ENCODE assay signal across 8 cellular contexts in the genomic region with DNA sequence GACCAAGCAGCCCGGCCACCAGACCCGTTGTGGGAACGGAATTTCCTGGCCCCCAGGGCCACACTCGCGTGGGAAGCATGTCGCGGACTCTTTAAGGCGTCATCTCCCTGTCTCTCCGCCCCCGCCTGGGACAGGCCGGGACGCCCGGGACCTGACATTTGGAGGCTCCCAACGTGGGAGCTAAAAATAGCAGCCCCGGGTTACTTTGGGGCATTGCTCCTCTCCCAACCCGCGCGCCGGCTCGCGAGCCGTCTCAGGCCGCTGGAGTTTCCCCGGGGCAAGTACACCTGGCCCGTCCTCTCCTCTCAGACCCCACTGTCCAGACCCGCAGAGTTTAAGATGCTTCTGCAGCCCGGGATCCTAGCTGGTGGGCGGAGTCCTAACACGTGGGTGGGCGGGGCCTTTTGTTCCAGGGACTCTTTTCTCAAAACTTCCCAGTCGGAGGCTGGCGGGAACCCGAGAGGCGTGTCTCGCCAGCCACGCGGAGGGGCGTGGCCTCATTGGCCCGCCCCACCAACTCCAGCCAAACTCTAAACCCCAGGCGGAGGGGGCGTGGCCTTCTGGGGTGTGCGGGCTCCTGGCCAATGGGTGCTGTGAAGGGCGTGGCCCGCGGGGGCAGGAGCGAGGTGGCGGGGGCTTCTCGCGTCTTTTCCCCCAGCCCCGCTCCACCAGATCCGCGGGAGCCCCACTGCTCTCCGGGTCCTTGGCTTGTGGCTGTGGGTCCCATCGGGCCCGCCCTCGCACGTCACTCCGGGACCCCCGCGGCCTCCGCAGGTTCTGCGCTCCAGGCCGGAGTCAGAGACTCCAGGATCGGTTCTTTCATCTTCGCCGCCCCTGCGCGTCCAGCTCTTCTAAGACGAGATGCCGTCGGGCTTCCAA. TPM values are rescaled to one million over a fixed set of nuclear protein-coding genes. Genes with fewer than 3 reads are reported as not detected.
DNase-seq lines count a peak whose midpoint lies in the region; ATAC-seq and TF ChIP-seq lines count a peak whose summit lies in the region.

A gene (plus strand): TSS at position 645 of the 879 bp plus-strand sequence. CDS start 217 bp downstream, at position 862.

- peaks cover 10% of the 10 kb centered on the region for H3K4me1 ChIP-seq in PC-3 (ENCODE audit: insufficient read depth, low read length)
- H3K4me1 ChIP-seq in mucosa of rectum (ENCODE audit: control insufficient read depth in 2 of 2, insufficient read depth in 2 of 2, low read length in 2 of 2), result peaks cover 28 to 35% of the 10 kb centered on the region in 2 donors

- H3K4me3 ChIP-seq in PC-3 (ENCODE audit: low read length) (peak within 1 kb of the TSS; percentile 71), mucosa of rectum (ENCODE audit: low read length in 2 of 2) (peak within 1 kb of the TSS; percentile 62 to 75)

- peak within 1 kb of the TSS; percentile 89 for H2AFZ ChIP-seq in PC-3 (ENCODE audit: low read length)

- H3K9ac ChIP-seq in PC-3 (ENCODE audit: low read length) (peak within 1 kb of the TSS; percentile 64), mucosa of rectum (ENCODE audit: low read depth in 1 of 2, low read length in 2 of 2) (peak within 1 kb of the TSS; percentile 70)

- H3K27ac ChIP-seq in PC-3 (ENCODE audit: low read length), result peak within 1 kb of the TSS; percentile 50
- H3K27ac ChIP-seq in mucosa of rectum (ENCODE audit: low read depth in 2 of 2, low read length in 2 of 2), result peak within 1 kb of the TSS; percentile 86 to 91

- ATAC-seq in GM18498 (IDR thresholded peaks at IDR 0.05; ENCODE audit: unreplicated experiment), result peak; percentile 46
- peak; percentile 70 for ATAC-seq in PC-3

- H3F3A ChIP-seq in PC-3 (ENCODE audit: low read length, unreplicated experiment), result no peaks in the 10 kb centered on the region

- H3K27me3 ChIP-seq in PC-3 (ENCODE audit: low read length) (no peaks in the 10 kb centered on the region), mucosa of rectum (ENCODE audit: control insufficient read depth in 2 of 2, insufficient read depth in 2 of 2, low read length in 2 of 2) (no peaks in the 10 kb centered on the region)

- BruUV-seq in PC-3 (replicated peaks; lab: Mats Ljungman, UMichigan), result no TSS peak

- POLR2A ChIA-PET in PC-3 (lab: Charles Lee; ENCODE audit: unreplicated experiment), result interaction anchor here (0.5 kb wide), 1 partner anchor 17 kb away, joined by 5 read pairs; no protein-coding TSS in a partner anchor

- H3K79me2 ChIP-seq in PC-3 (ENCODE audit: low read length), result no peaks in the 10 kb centered on the region

- H3K36me3 ChIP-seq in PC-3 (ENCODE audit: low read depth, low read length), result no peaks in the 10 kb centered on the region
- H3K36me3 ChIP-seq in mucosa of rectum (ENCODE audit: control insufficient read depth in 2 of 2, insufficient read depth in 2 of 2, low read length in 2 of 2), result no peaks in the 10 kb centered on the region

- H4K20me1 ChIP-seq in PC-3 (ENCODE audit: low read length), result no peaks in the 10 kb centered on the region

- intact Hi-C loops in PC-3 (cut with micrococcal nuclease), result loop anchor here (1.0 to 2.0 kb wide), 3 partner anchors 15 to 29 kb away; a partner anchor contains a TSS

- DNase-seq in 8988T, result peak; percentile 91
- DNase-seq in HT-29 (ENCODE audit: low spot score), result peak; percentile 93
- DNase-seq in PC-3, result peak; percentile 95
- peak; percentile 94 for DNase-seq in activated T-cell treated with anti-CD3 and anti-CD28 coated beads, Interleukin-2, amount 50 U/mL, for 48 hours
- peak; percentile 96 to 98 for DNase-seq in erythroblast (lab: John Stamatoyannopoulos, UW)
- DNase-seq in stimulated activated CD8-positive, alpha-beta memory T cell treated with anti-CD3 and anti-CD28 coated beads, Interleukin-2, amount 100 ng/mL, for 48 hours (ENCODE audit: low read depth in 2 of 2), result peak; percentile 88 to 92

- H3K4me2 ChIP-seq in PC-3 (ENCODE audit: low read length), result peak within 1 kb of the TSS; percentile 100

- CTCF ChIA-PET in PC-3 (lab: Charles Lee), result interaction anchor here (0.6 to 1.8 kb wide), 5 partner anchors 15 to 48 kb away, joined by 3 to 14 read pairs (median 4); no protein-coding TSS in a partner anchor

- TF ChIP-seq CTCF in PC-3 (conservative IDR thresholded peaks at IDR 0.05; ENCODE audit: low read depth, low read length), result no peak

- H3K9me3 ChIP-seq in PC-3 (ENCODE audit: low read length) (no peaks in the 10 kb centered on the region), mucosa of rectum (ENCODE audit: control insufficient read depth in 2 of 2, low read length in 2 of 2) (no peaks in the 10 kb centered on the region)

- H3K9me2 ChIP-seq in PC-3 (replicated peaks; ENCODE audit: low read length), result no peaks in the 10 kb centered on the region

- peak; percentile 71 for TF ChIP-seq POLR2A in erythroblast (IDR thresholded peaks at IDR 0.05; ENCODE audit: low read length)

RNA-seq across cellular contexts. Expression of the gene that starts here (rescaled TPM):
- total RNA-seq in HT-29 (2014; rRNA removed; shearing (Covaris generic)), result 0.26 and 0.38 TPM in 2 replicates
- 0.29 TPM in 1 of 2 replicates, not detected in the other for total RNA-seq in PC-3 (2014; rRNA removed)

Comparison
In these comparisons a context has a peak if more than half of its experiments do, and no peak if none do; other contexts are left out.
1. Peak in every context shown above with its lines: DNase-seq, ATAC-seq, H3K4me3 ChIP-seq and H3K27ac ChIP-seq.
2. Peak in DNase-seq in HT-29; RNA of the gene not detected or under 1 TPM.
3. Peak in DNase-seq, ATAC-seq, H3K4me3 ChIP-seq, H3K27ac ChIP-seq, H3K9ac ChIP-seq and H3K4me2 ChIP-seq in PC-3; RNA of the gene not detected or under 1 TPM.